Comparison of ENCODE assay signal across 18 cellular contexts in genomic region chr1:228161381-228161780, GRCh38. TPM values are rescaled to one million over a fixed set of nuclear protein-coding genes. Genes with fewer than 3 reads are reported as not detected.
DNase-seq lines count a peak whose midpoint lies in the region; ATAC-seq and TF ChIP-seq lines count a peak whose summit lies in the region.
"Had no signal": no experiment of that assay in that cellular context is flagged by ENCODE, and none has a peak within 500 bp of the region (broad histone marks: within the 10 kb centered on the region; RNA-seq: fewer than 3 reads in every experiment).

No MANE protein-coding gene starts in this region.

- CTCF ChIA-PET in activated CD8-positive, alpha-beta T cell treated with anti-CD3 and anti-CD28 coated beads for 36 hours (lab: Charles Lee), result interaction anchor here (1.7 kb wide), 1 partner anchor 162 kb away, joined by 4 read pairs; no protein-coding TSS in a partner anchor

- WGBS in GM23248 (ENCODE audit: low coverage in 1 of 2, low lambda C conversion rate in 2 of 2, missing lambda C conversion rate in 2 of 2), 2 experiments, result 38 to 43% methylated on average over 6 to 7 of the region's 7 CpGs

- peak overlapping the region; percentile 56 for H3K27ac Mint-ChIP-seq in activated CD8-positive, alpha-beta T cell treated with anti-CD3 and anti-CD28 coated beads for 36 hours
- H3K27ac Mint-ChIP-seq: activated T-helper 2 cell treated with anti-CD3 and anti-CD28 coated beads, Interferon-gamma antibody, Interleukin-2, Interleukin-4, amounts not matched to agents 10 μg/mL and 5 μg/mL and 100 μg/mL, durations not matched to agents 14 hours and 24 hours and 36 hours had no signal

- H3K4me3 Mint-ChIP-seq in activated CD8-positive, alpha-beta T cell treated with anti-CD3 and anti-CD28 coated beads for 36 hours, result no peak overlapping the region

- POLR2A ChIA-PET in activated CD8-positive, alpha-beta T cell treated with anti-CD3 and anti-CD28 coated beads for 36 hours (lab: Charles Lee), result interaction anchor here (6.6 kb wide), 1 partner anchor 20 kb away, joined by 59 read pairs; the partner anchor contains the start of gene GUK1

- H3K9ac ChIP-seq in GM23248, result no peak overlapping the region
- H3K9ac ChIP-seq in stomach smooth muscle (ENCODE audit: low read length in 2 of 2), result peak overlapping the region; percentile 28 to 29

- no peak for ATAC-seq in activated CD8-positive, alpha-beta T cell treated with anti-CD3 and anti-CD28 coated beads for 36 hours
- ATAC-seq in left lung (no peak), HG02623 (IDR thresholded peaks at IDR 0.05; ENCODE audit: unreplicated experiment) (no peak)
- ATAC-seq: HCT116 had no signal

- H3K27ac ChIP-seq in GM23248 (no peak overlapping the region), left lung (peak overlapping the region; percentile 70 to 77), stomach smooth muscle (ENCODE audit: low read length) (peak overlapping the region; percentile 6)
- H3K27ac ChIP-seq: C4-2B, HL-60, ovary, testis had no signal

- H3K4me3 ChIP-seq in GM23248 (no peak overlapping the region), left lung (no peak overlapping the region), stomach smooth muscle (ENCODE audit: low read length in 2 of 2) (no peak overlapping the region)
- H3K4me3 ChIP-seq: ovary, testis had no signal

- in situ Hi-C loops in GM23248 (cut with MboI), result no loop called here

- TF ChIP-seq CTCF in activated CD8-positive, alpha-beta T cell treated with anti-CD3 and anti-CD28 coated beads for 36 hours (IDR thresholded peaks at IDR 0.05), result no peak
- no peak for TF ChIP-seq CTCF in left lung (IDR thresholded peaks at IDR 0.05)

- H4K20me1 ChIP-seq in GM23248 (ENCODE audit: insufficient read depth), result no peaks in the 10 kb centered on the region

- H2AFZ ChIP-seq in GM23248, result no peak overlapping the region

- H3K27me3 ChIP-seq in GM23248 (replicated peaks; ENCODE audit: insufficient read depth), result no peaks in the 10 kb centered on the region
- H3K27me3 ChIP-seq in left lung, result peaks cover 3 to 52% of the 10 kb centered on the region in 2 donors
- H3K27me3 ChIP-seq in stomach smooth muscle (ENCODE audit: control insufficient read depth in 1 of 2, insufficient read depth in 2 of 2, low read length in 2 of 2), result peaks cover 6 to 10% of the 10 kb centered on the region in 2 donors
- H3K27me3 ChIP-seq: ovary, testis had no signal

- H3K9me3 ChIP-seq in GM23248 (ENCODE audit: low read depth) (no peaks in the 10 kb centered on the region), left lung (no peaks in the 10 kb centered on the region), stomach smooth muscle (ENCODE audit: control insufficient read depth in 2 of 2, low read length in 2 of 2) (no peaks in the 10 kb centered on the region)
- H3K9me3 ChIP-seq: ovary, testis had no signal

- intact Hi-C loops in activated CD8-positive, alpha-beta T cell treated with anti-CD3 and anti-CD28 coated beads for 36 hours (cut with micrococcal nuclease), result no loop called here
- intact Hi-C loops in left lung (cut with DNase I), result no loop called here

- H3F3A ChIP-seq in GM23248 (ENCODE audit: insufficient read depth), result no peaks in the 10 kb centered on the region

- H3K36me3 ChIP-seq in GM23248 (ENCODE audit: low read depth) (no peaks in the 10 kb centered on the region), left lung (no peaks in the 10 kb centered on the region), stomach smooth muscle (ENCODE audit: control insufficient read depth in 2 of 2, insufficient read depth in 2 of 2, low read length in 2 of 2) (no peaks in the 10 kb centered on the region)
- H3K36me3 ChIP-seq: ovary had no signal

- DNase-seq in GM23248, result peak; percentile 35
- DNase-seq in activated CD8-positive, alpha-beta T cell treated with anti-CD3 and anti-CD28 coated beads for 36 hours, result no peak
- DNase-seq in left lung, result no peak
- DNase-seq in COR-L47 (lab: John Stamatoyannopoulos, UW), result no peak
- no peak for DNase-seq in kidney tubule cell (ENCODE audit: low spot score)
- DNase-seq: activated CD4-positive, alpha-beta T cell treated with anti-CD3 and anti-CD28 coated beads, Interleukin-2, amount 50 U/mL, for 4 hours; Kasumi-1; NCI-H146; NCI-H510A; T-helper 9 cell; testis had no signal

- H3K9me2 ChIP-seq in GM23248 (ENCODE audit: insufficient read depth), result no peaks in the 10 kb centered on the region

- H3K4me1 Mint-ChIP-seq in activated CD8-positive, alpha-beta T cell treated with anti-CD3 and anti-CD28 coated beads for 36 hours (ENCODE audit: low read depth), result peaks cover 37% of the 10 kb centered on the region

- H3K27me3 Mint-ChIP-seq in activated CD8-positive, alpha-beta T cell treated with anti-CD3 and anti-CD28 coated beads for 36 hours, result no peaks in the 10 kb centered on the region

- no peak overlapping the region for H3K4me2 ChIP-seq in GM23248 (ENCODE audit: unreplicated experiment)

- peaks cover 2% of the 10 kb centered on the region for H3K79me2 ChIP-seq in GM23248 (ENCODE audit: insufficient read depth)

- H3K9me3 Mint-ChIP-seq in activated CD8-positive, alpha-beta T cell treated with anti-CD3 and anti-CD28 coated beads for 36 hours, result no peaks in the 10 kb centered on the region
- H3K9me3 Mint-ChIP-seq: activated T-helper 2 cell treated with anti-CD3 and anti-CD28 coated beads, Interferon-gamma antibody, Interleukin-2, Interleukin-4, amounts not matched to agents 10 μg/mL and 5 μg/mL and 100 μg/mL, durations not matched to agents 14 hours and 24 hours and 36 hours had no signal

- peaks cover 5% of the 10 kb centered on the region for H3K36me3 Mint-ChIP-seq in activated CD8-positive, alpha-beta T cell treated with anti-CD3 and anti-CD28 coated beads for 36 hours (ENCODE audit: low read depth)

- H3K4me1 ChIP-seq in GM23248 (ENCODE audit: insufficient read depth) (peaks cover 23% of the 10 kb centered on the region; the same call in 1 of the 2 replicates), left lung (peaks cover 12 to 34% of the 10 kb centered on the region in 2 donors), stomach smooth muscle (ENCODE audit: control insufficient read depth, insufficient read depth, low read length) (peaks cover 24% of the 10 kb centered on the region)

RNA-seq across cellular contexts. Expression of gene IBA57, which starts 4.2 kb away (rescaled TPM):
- 2.9 and 6.2 TPM in 2 replicates for total RNA-seq in GM23248 (2014; rRNA removed; shearing (Covaris generic))
- polyA plus RNA-seq in GM23248 (2016; fragmentation: Nextera tagmentation; extraction: Ambion mirVana), result 2.0 and 3.3 TPM in 2 replicates
- 10 to 100 TPM in 1 of 2 experiments, 1 to 10 TPM in 1; 9.7 to 10.8 TPM for total RNA-seq in activated CD8-positive, alpha-beta T cell treated with anti-CD3 and anti-CD28 coated beads for 36 hours
- 10 to 100 TPM; 13.2 to 13.5 TPM for total RNA-seq in left lung

RNA-seq across cellular contexts. Expression of gene GJC2, which starts 11.7 kb away (rescaled TPM):
- 0.54 and 2.7 TPM in 2 replicates for total RNA-seq in GM23248 (2014; rRNA removed; shearing (Covaris generic))
- 0.08 and 0.14 TPM in 2 replicates for polyA plus RNA-seq in GM23248 (2016; fragmentation: Nextera tagmentation; extraction: Ambion mirVana)
- 1 to 10 TPM; 3.4 to 3.5 TPM for total RNA-seq in activated CD8-positive, alpha-beta T cell treated with anti-CD3 and anti-CD28 coated beads for 36 hours
- 1 to 10 TPM; 2.3 to 4.9 TPM for total RNA-seq in left lung

RNA-seq across cellular contexts. Expression of gene GUK1, which starts 21.3 kb away (rescaled TPM):
- 324 and 340 TPM in 2 replicates for total RNA-seq in GM23248 (2014; rRNA removed; shearing (Covaris generic))
- 554 and 574 TPM in 2 replicates for polyA plus RNA-seq in GM23248 (2016; fragmentation: Nextera tagmentation; extraction: Ambion mirVana)
- total RNA-seq in activated CD8-positive, alpha-beta T cell treated with anti-CD3 and anti-CD28 coated beads for 36 hours, result 100 to 1,000 TPM; 375 to 376 TPM
- 100 to 1,000 TPM; 217 to 221 TPM for total RNA-seq in left lung

RNA-seq across cellular contexts. Expression of gene OBSCN, which starts 46.5 kb away (rescaled TPM):
- total RNA-seq in GM23248 (2014; rRNA removed; shearing (Covaris generic)), result 3.0 and 5.2 TPM in 2 replicates
- 1.1 and 1.3 TPM in 2 replicates for polyA plus RNA-seq in GM23248 (2016; fragmentation: Nextera tagmentation; extraction: Ambion mirVana)
- 10 to 100 TPM; 21.6 to 23.7 TPM for total RNA-seq in activated CD8-positive, alpha-beta T cell treated with anti-CD3 and anti-CD28 coated beads for 36 hours
- total RNA-seq in left lung, result 10 to 100 TPM; 20.3 to 21.2 TPM

RNA-seq across cellular contexts. Expression of gene MRPL55, which starts 52.3 kb away (rescaled TPM):
- total RNA-seq in GM23248 (2014; rRNA removed; shearing (Covaris generic)), result 57.5 and 84.4 TPM in 2 replicates
- polyA plus RNA-seq in GM23248 (2016; fragmentation: Nextera tagmentation; extraction: Ambion mirVana), result 94.4 and 95.1 TPM in 2 replicates
- total RNA-seq in activated CD8-positive, alpha-beta T cell treated with anti-CD3 and anti-CD28 coated beads for 36 hours, result 10 to 100 TPM; 67.8 to 68.3 TPM
- 10 to 100 TPM; 43.0 to 44.2 TPM for total RNA-seq in left lung
